8 cellular contexts compared by ENCODE assay signal in genomic region chr2:241842620-241843211, GRCh38. TPM values are rescaled to one million over a fixed set of nuclear protein-coding genes. Genes with fewer than 3 reads are reported as not detected.
DNase-seq lines count a peak whose midpoint lies in the region; ATAC-seq and TF ChIP-seq lines count a peak whose summit lies in the region.

No MANE protein-coding gene starts in this region.

- ATAC-seq in HG03108 (IDR thresholded peaks at IDR 0.05; ENCODE audit: unreplicated experiment) = peak; percentile 45
- no peak for ATAC-seq in HG03135 (IDR thresholded peaks at IDR 0.05; ENCODE audit: unreplicated experiment)

- peaks cover 8% of the 10 kb centered on the region for H3K9me3 Mint-ChIP-seq in activated T-helper 1 cell treated with anti-CD3 and anti-CD28 coated beads, Interleukin-12 subunit alpha, Interleukin-12 subunit beta, Interleukin-2, Interleukin-4 antibody, amounts not matched to agents 30 ng/mL and 10 ng/mL and 1 ng/mL, durations not matched to agents 14 hours and 24 hours and 36 hours

- H3K4me3 ChIP-seq in liver (ENCODE audit: low read depth in 1 of 3, low read length in 3 of 3) (no peak overlapping the region), subcutaneous abdominal adipose tissue (ENCODE audit: low read depth in 1 of 5, low read length in 5 of 5) (peak overlapping the region in 4 of 5 donors; percentile 17 to 58 (median 48))

- peak overlapping the region; percentile 87 for H3K27ac Mint-ChIP-seq in activated T-helper 1 cell treated with anti-CD3 and anti-CD28 coated beads, Interleukin-12 subunit alpha, Interleukin-12 subunit beta, Interleukin-2, Interleukin-4 antibody, amounts not matched to agents 30 ng/mL and 10 ng/mL and 1 ng/mL, durations not matched to agents 14 hours and 24 hours and 36 hours

- intact Hi-C loops in activated T-helper 1 cell treated with anti-CD3 and anti-CD28 coated beads, Interleukin-12 subunit alpha, Interleukin-12 subunit beta, Interleukin-2, Interleukin-4 antibody, amounts not matched to agents 30 ng/mL and 10 ng/mL and 1 ng/mL, durations not matched to agents 14 hours and 24 hours and 36 hours (cut with micrococcal nuclease) = loop anchor here (5.0 kb wide), 2 partner anchors 35 to 80 kb away; no protein-coding TSS in a partner anchor

- peak overlapping the region; percentile 69 for H3K4me3 Mint-ChIP-seq in activated T-helper 1 cell treated with anti-CD3 and anti-CD28 coated beads, Interleukin-12 subunit alpha, Interleukin-12 subunit beta, Interleukin-2, Interleukin-4 antibody, amounts not matched to agents 30 ng/mL and 10 ng/mL and 1 ng/mL, durations not matched to agents 14 hours and 24 hours and 36 hours

- TF ChIP-seq RAD21 in liver (IDR thresholded peaks at IDR 0.05) = no peak

- no peaks in the 10 kb centered on the region for H3K27me3 ChIP-seq in liver (ENCODE audit: control insufficient read depth in 4 of 4, insufficient read depth in 4 of 4, low read length in 3 of 4)
- H3K27me3 ChIP-seq in subcutaneous abdominal adipose tissue (ENCODE audit: control insufficient read depth in 5 of 5, insufficient read depth in 4 of 5, low read length in 5 of 5) = peaks cover 0 to 2% (median 0%) of the 10 kb centered on the region in 5 donors

- H3K4me1 ChIP-seq in liver (ENCODE audit: control insufficient read depth in 4 of 4, insufficient read depth in 4 of 4, low read length in 3 of 4) (peaks cover 0 to 12% (median 4%) of the 10 kb centered on the region in 4 donors), subcutaneous abdominal adipose tissue (ENCODE audit: control insufficient read depth in 5 of 5, insufficient read depth in 5 of 5, low read length in 5 of 5) (peaks cover 0 to 27% (median 19%) of the 10 kb centered on the region in 5 donors)

- peaks cover 7% of the 10 kb centered on the region for H3K36me3 Mint-ChIP-seq in activated T-helper 1 cell treated with anti-CD3 and anti-CD28 coated beads, Interleukin-12 subunit alpha, Interleukin-12 subunit beta, Interleukin-2, Interleukin-4 antibody, amounts not matched to agents 30 ng/mL and 10 ng/mL and 1 ng/mL, durations not matched to agents 14 hours and 24 hours and 36 hours (ENCODE audit: low read depth)

- H3K9ac ChIP-seq in liver (ENCODE audit: low read depth in 1 of 2, low read length in 2 of 2) (no peak overlapping the region), subcutaneous abdominal adipose tissue (ENCODE audit: low read length in 5 of 5) (peak overlapping the region in 3 of 5 donors; percentile 41 to 61 (median 45))

- WGBS in liver = 63% methylated on average over 29 of the region's 29 CpGs

- peaks cover 32% of the 10 kb centered on the region for H3K4me1 Mint-ChIP-seq in activated T-helper 1 cell treated with anti-CD3 and anti-CD28 coated beads, Interleukin-12 subunit alpha, Interleukin-12 subunit beta, Interleukin-2, Interleukin-4 antibody, amounts not matched to agents 30 ng/mL and 10 ng/mL and 1 ng/mL, durations not matched to agents 14 hours and 24 hours and 36 hours (ENCODE audit: low read depth)

- peaks cover 8% of the 10 kb centered on the region for H3K27me3 Mint-ChIP-seq in activated T-helper 1 cell treated with anti-CD3 and anti-CD28 coated beads, Interleukin-12 subunit alpha, Interleukin-12 subunit beta, Interleukin-2, Interleukin-4 antibody, amounts not matched to agents 30 ng/mL and 10 ng/mL and 1 ng/mL, durations not matched to agents 14 hours and 24 hours and 36 hours (ENCODE audit: insufficient read depth)

- H3K9me3 ChIP-seq in liver (ENCODE audit: control insufficient read depth in 4 of 4, low read length in 3 of 4) (no peaks in the 10 kb centered on the region), subcutaneous abdominal adipose tissue (ENCODE audit: control insufficient read depth in 5 of 5, low read length in 5 of 5) (no peaks in the 10 kb centered on the region)

- TF ChIP-seq CTCF in liver (IDR thresholded peaks at IDR 0.05; ENCODE audit: low read depth, low read length, missing input control) = no peak

- H3K27ac ChIP-seq in liver (ENCODE audit: low read depth in 1 of 2, low read length in 2 of 2) (peak overlapping the region; percentile 68 to 69), subcutaneous abdominal adipose tissue (ENCODE audit: low read depth, low read length) (peak overlapping the region; percentile 62)

- H3K36me3 ChIP-seq in liver (ENCODE audit: control insufficient read depth in 4 of 4, insufficient read depth in 3 of 4, low read depth in 1 of 4, low read length in 3 of 4) (no peaks in the 10 kb centered on the region), subcutaneous abdominal adipose tissue (ENCODE audit: control insufficient read depth in 5 of 5, insufficient read depth in 5 of 5, low read length in 5 of 5) (no peaks in the 10 kb centered on the region)

- DNase-seq in GM03348 (ENCODE audit: low spot score) = peak; percentile 7
- DNase-seq in activated T-helper 1 cell treated with anti-CD3 and anti-CD28 coated beads, Interleukin-12 subunit alpha, Interleukin-12 subunit beta, Interleukin-2, Interleukin-4 antibody, amounts not matched to agents 30 ng/mL and 10 ng/mL and 1 ng/mL, durations not matched to agents 14 hours and 24 hours and 36 hours (ENCODE audit: low spot score) = peak; percentile 24
- DNase-seq in 8988T = no peak
- no peak for DNase-seq in NCI-H128 (lab: John Stamatoyannopoulos, UW; ENCODE audit: unreplicated experiment)

TF ChIP-seq in liver, 16 proteins besides CTCF, POLR2A, EP300 and RAD21 (continues in another document):
- TF ChIP-seq FOXA2 (IDR thresholded peaks at IDR 0.05) (no peak), NR2F2 (IDR thresholded peaks at IDR 0.05) (peak; percentile 30), YY1 (IDR thresholded peaks at IDR 0.05) (no peak), JUND (IDR thresholded peaks at IDR 0.05) (no peak), HNF4A (conservative IDR thresholded peaks at IDR 0.05) (no peak), FOXA1 (IDR thresholded peaks at IDR 0.05) (no peak), GABPA (IDR thresholded peaks at IDR 0.05 in 1 of 2, conservative IDR thresholded peaks at IDR 0.05 in 1 of 2) (no peak), ZBTB33 (IDR thresholded peaks at IDR 0.05) (no peak), ATF3 (IDR thresholded peaks at IDR 0.05) (no peak), RXRA (IDR thresholded peaks at IDR 0.05) (peak; percentile 9 to 35), REST (IDR thresholded peaks at IDR 0.05) (no peak)

RNA-seq across cellular contexts. Expression of gene PDCD1, which starts 16.0 kb away (rescaled TPM):
- total RNA-seq in activated T-helper 1 cell treated with anti-CD3 and anti-CD28 coated beads, Interleukin-12 subunit alpha, Interleukin-12 subunit beta, Interleukin-2, Interleukin-4 antibody, amounts not matched to agents 30 ng/mL and 10 ng/mL and 1 ng/mL, durations not matched to agents 14 hours and 24 hours and 36 hours = 67.8 and 69.1 TPM in 2 replicates
- total RNA-seq in liver = under 1 TPM; 0.25 to 0.37 TPM
- under 1 TPM in 1 of 2 donors, not detected in 1; 0.20 TPM for polyA plus RNA-seq in liver

RNA-seq across cellular contexts. Expression of gene RTP5, which starts 26.8 kb away (rescaled TPM):
- total RNA-seq in activated T-helper 1 cell treated with anti-CD3 and anti-CD28 coated beads, Interleukin-12 subunit alpha, Interleukin-12 subunit beta, Interleukin-2, Interleukin-4 antibody, amounts not matched to agents 30 ng/mL and 10 ng/mL and 1 ng/mL, durations not matched to agents 14 hours and 24 hours and 36 hours = not detected in 2 replicates
- under 1 TPM in 1 of 2 donors, not detected in 1; under 0.01 TPM for total RNA-seq in liver
- under 1 TPM in 1 of 2 donors, not detected in 1; 0.03 TPM for polyA plus RNA-seq in liver

RNA-seq across cellular contexts. Expression of gene NEU4, which starts 33.7 kb away (rescaled TPM):
- 0.61 and 0.80 TPM in 2 replicates for total RNA-seq in activated T-helper 1 cell treated with anti-CD3 and anti-CD28 coated beads, Interleukin-12 subunit alpha, Interleukin-12 subunit beta, Interleukin-2, Interleukin-4 antibody, amounts not matched to agents 30 ng/mL and 10 ng/mL and 1 ng/mL, durations not matched to agents 14 hours and 24 hours and 36 hours
- total RNA-seq in liver = 10 to 100 TPM in 1 of 2 donors, 1 to 10 TPM in 1; 5.4 to 52.7 TPM
- 10 to 100 TPM; 17.5 to 58.4 TPM for polyA plus RNA-seq in liver

Comparison
In these comparisons a context has a peak if more than half of its experiments do, and no peak if none do; other contexts are left out.
1. DNase-seq: peak in GM03348 (single experiment) and activated T-helper 1 cell treated with anti-CD3 and anti-CD28 coated beads, Interleukin-12 subunit alpha, Interleukin-12 subunit beta, Interleukin-2, Interleukin-4 antibody, amounts not matched to agents 30 ng/mL and 10 ng/mL and 1 ng/mL, durations not matched to agents 14 hours and 24 hours and 36 hours (single experiment); none in 8988T (single experiment) and NCI-H128 (single experiment).
2. H3K4me3 ChIP-seq: peak in subcutaneous abdominal adipose tissue (4 of 5); none in liver (0 of 3).
3. H3K9ac ChIP-seq: peak in subcutaneous abdominal adipose tissue (3 of 5); none in liver (0 of 2).
4. RNA of gene PDCD1, which starts 16.0 kb away (total RNA-seq): 67.8 to 69.1 TPM in activated T-helper 1 cell treated with anti-CD3 and anti-CD28 coated beads, Interleukin-12 subunit alpha, Interleukin-12 subunit beta, Interleukin-2, Interleukin-4 antibody, amounts not matched to agents 30 ng/mL and 10 ng/mL and 1 ng/mL, durations not matched to agents 14 hours and 24 hours and 36 hours; 0.25 to 0.37 TPM in liver; every median in the first group is over 10 times any median in the second.